ENCODE assay signal across 8 cellular contexts in genomic region chr16:31873556-31874353, GRCh38. TPM values are rescaled to one million over a fixed set of nuclear protein-coding genes. Genes with fewer than 3 reads are reported as not detected.
A peak's percentile ranks its signal among the peaks of the same experiment; 100 is the strongest.
DNase-seq lines count a peak whose midpoint lies in the region; ATAC-seq, FAIRE-seq and TF ChIP-seq lines count a peak whose summit lies in the region.

Gene ZNF267 (plus strand): TSS chr16:31873807. CDS start chr16:31873967, 160 bp downstream.

- TF ChIP-seq CTCF in D721Med (IDR thresholded peaks at IDR 0.05; ENCODE audit: insufficient read depth, missing control alignments) (no peak), PC-9 (conservative IDR thresholded peaks at IDR 0.05) (no peak)

- CTCF ChIA-PET in PC-9 (lab: Charles Lee), result interaction anchor here (0.5 to 0.6 kb wide), 4 partner anchors 178 to 671 kb away, joined by 3 to 5 read pairs (median 4); partner anchors contain the start of genes PYCARD and ZNF843

- H3K4me2 ChIP-seq in PC-9, result peak within 1 kb of the TSS; percentile 85

- peak within 1 kb of the TSS; percentile 85 for H3K4me3 ChIP-seq in PC-9

- H3K4me1 ChIP-seq in PC-9 (replicated peaks; ENCODE audit: insufficient read depth), result peaks cover 25% of the 10 kb centered on the region

- H3K79me2 ChIP-seq in PC-9 (ENCODE audit: low read depth), result peaks cover 51% of the 10 kb centered on the region

- H3K36me3 Mint-ChIP-seq in IgD-negative memory B cell, result no peaks in the 10 kb centered on the region
- H3K36me3 Mint-ChIP-seq in activated T-cell treated with anti-CD3 and anti-CD28 coated beads, Interleukin-2, amount 50 U/mL, for 4 hours (ENCODE audit: insufficient read depth), result peaks cover 34% of the 10 kb centered on the region

- H3K27me3 Mint-ChIP-seq in IgD-negative memory B cell, result peaks cover 2% of the 10 kb centered on the region
- no peaks in the 10 kb centered on the region for H3K27me3 Mint-ChIP-seq in activated T-cell treated with anti-CD3 and anti-CD28 coated beads, Interleukin-2, amount 50 U/mL, for 4 hours (ENCODE audit: low read depth)

- ATAC-seq in GM21526 (IDR thresholded peaks at IDR 0.05; ENCODE audit: low FRiP score, unreplicated experiment) (peak; percentile 51), esophagus mucosa (peak; percentile 91)
- peak; percentile 51 to 57 for ATAC-seq in activated T-cell treated with anti-CD3 and anti-CD28 coated beads, Interleukin-2, amount 50 U/mL, for 4 hours

- BruUV-seq in PC-9 (replicated peaks; lab: Mats Ljungman, UMichigan), result no TSS peak

- H2AFZ ChIP-seq in PC-9, result peak within 1 kb of the TSS; percentile 100

- no peaks in the 10 kb centered on the region for H3K9me3 Mint-ChIP-seq in IgD-negative memory B cell
- peaks cover 7% of the 10 kb centered on the region for H3K9me3 Mint-ChIP-seq in activated T-cell treated with anti-CD3 and anti-CD28 coated beads, Interleukin-2, amount 50 U/mL, for 4 hours

- no peaks in the 10 kb centered on the region for H3K27me3 ChIP-seq in PC-9 (ENCODE audit: insufficient read depth, low read depth)

- H4K20me1 ChIP-seq in PC-9 (ENCODE audit: insufficient read depth), result no peaks in the 10 kb centered on the region

- H3K9me3 ChIP-seq in PC-9 (ENCODE audit: insufficient read depth, low read depth), result peaks cover 23% of the 10 kb centered on the region

- H3K4me3 Mint-ChIP-seq in IgD-negative memory B cell, result peak within 1 kb of the TSS; percentile 94 to 98 (median 97)
- H3K4me3 Mint-ChIP-seq in activated T-cell treated with anti-CD3 and anti-CD28 coated beads, Interleukin-2, amount 50 U/mL, for 4 hours, result peak within 1 kb of the TSS; percentile 88

- H3K4me1 Mint-ChIP-seq in IgD-negative memory B cell, result peaks cover 43 to 73% (median 55%) of the 10 kb centered on the region in 3 donors
- H3K4me1 Mint-ChIP-seq in activated T-cell treated with anti-CD3 and anti-CD28 coated beads, Interleukin-2, amount 50 U/mL, for 4 hours (ENCODE audit: low read depth), result peaks cover 73% of the 10 kb centered on the region

- peak; percentile 82 for DNase-seq in D721Med (ENCODE audit: insufficient read length, low spot score)
- DNase-seq in PC-9, result peak; percentile 84 to 95
- DNase-seq in activated T-cell treated with anti-CD3 and anti-CD28 coated beads, Interleukin-2, amount 50 U/mL, for 4 hours, result peak; percentile 93
- peak; percentile 96 for DNase-seq in myocyte (ENCODE audit: low read depth)
- DNase-seq in stimulated activated CD8-positive, alpha-beta memory T cell treated with anti-CD3 and anti-CD28 coated beads, Interleukin-7, amount 100 ng/mL, for 48 hours (ENCODE audit: extremely low read depth in 1 of 2, low read depth in 1 of 2), result peak; percentile 76 to 94

- intact Hi-C loops in PC-9 (cut with micrococcal nuclease; ENCODE audit: unreplicated experiment), result loop anchor here (10.0 kb wide), 1 partner anchor 159 kb away; a partner anchor contains a TSS

- POLR2A ChIA-PET in PC-9 (lab: Charles Lee; ENCODE audit: unreplicated experiment), result interaction anchor here (0.5 to 1.1 kb wide), 7 partner anchors 161 to 1215 kb away, joined by 4 to 9 read pairs (median 6); partner anchors contain the start of genes ARMC5, FUS and TRIM72

- H3F3A ChIP-seq in PC-9 (ENCODE audit: insufficient read depth, low read depth), result no peaks in the 10 kb centered on the region; the same call in 1 of the 2 replicates

- H3K36me3 ChIP-seq in PC-9 (ENCODE audit: low read depth), result peaks cover 36% of the 10 kb centered on the region

- no peaks in the 10 kb centered on the region for H3K9me2 ChIP-seq in PC-9 (ENCODE audit: insufficient read depth)

- H3K27ac ChIP-seq in PC-9, result peak within 1 kb of the TSS; percentile 67

- FAIRE-seq in D721Med (lab: Jason Lieb, UNC), result no peak

- peak within 1 kb of the TSS; percentile 11 to 98 (median 98) for H3K27ac Mint-ChIP-seq in IgD-negative memory B cell

RNA-seq across cellular contexts. Expression of gene ZNF267, which starts in this region (rescaled TPM):
- 18.1 TPM for polyA plus RNA-seq in IgD-negative memory B cell
- total RNA-seq in PC-9 (2021) (12.4 and 18.4 TPM in 2 replicates), esophagus mucosa (10.4 TPM), myocyte (17.1 and 26.3 TPM in 2 replicates)
- total RNA-seq in activated T-cell treated with anti-CD3 and anti-CD28 coated beads, Interleukin-2, amount 50 U/mL, for 4 hours, result 10 to 100 TPM; 52.7 to 69.4 (median 66.9) TPM
- polyA plus RNA-seq in myocyte (2012), result 3.3 TPM

Comparison
In these comparisons a context has a peak if more than half of its experiments do, and no peak if none do; other contexts are left out.
1. Peak in every context shown above with its lines: DNase-seq, ATAC-seq, H3K4me3 ChIP-seq and H3K27ac ChIP-seq.